18 cellular contexts compared by ENCODE assay signal in the genomic region with DNA sequence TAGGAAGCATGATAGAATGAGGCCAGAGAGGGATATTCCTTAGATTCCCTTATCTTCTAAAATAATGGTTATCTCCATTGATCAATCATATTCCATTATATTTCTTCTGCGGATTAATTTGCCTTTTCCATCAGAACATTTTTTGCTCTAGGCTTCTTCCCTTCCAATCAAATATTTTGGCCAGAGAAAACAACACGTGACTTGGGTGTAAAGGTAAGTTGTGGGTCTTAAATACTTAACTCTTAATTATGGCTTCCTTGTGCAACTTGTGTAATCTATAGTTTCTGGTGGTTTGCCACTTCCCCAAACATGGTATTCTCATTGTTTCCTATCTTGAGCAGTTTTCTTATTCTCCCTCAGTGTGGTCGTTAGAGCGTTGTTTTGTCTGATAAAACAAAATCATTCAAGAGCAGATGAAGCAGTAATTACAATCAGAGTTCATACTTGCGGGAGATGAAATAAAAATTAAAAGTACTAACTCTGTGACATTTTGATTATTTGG.
"Had no signal": no experiment of that assay in that cellular context is flagged by ENCODE, and none has a peak within 500 bp of the region (broad histone marks: within the 10 kb centered on the region; RNA-seq: fewer than 3 reads in every experiment).

No MANE protein-coding gene starts in this region.

- H3K4me3 ChIP-seq: ascending aorta, heart right ventricle, prostate gland, spleen had no signal

- H3K4me1 ChIP-seq: ascending aorta, heart right ventricle, prostate gland, spleen had no signal

- H3K27ac ChIP-seq: ascending aorta, brain microvascular endothelial cell, heart right ventricle, prostate gland, spleen had no signal

- H3K9me3 ChIP-seq: ascending aorta, heart right ventricle, prostate gland had no signal

- ATAC-seq: activated CD8-positive, alpha-beta T cell treated with anti-CD3 and anti-CD28 coated beads, Interleukin-2, amount 10 ng/mL, durations not matched to agents 7 days and 5 days; heart right ventricle; left cardiac atrium; natural killer cell treated with Interleukin-12 subunit alpha and Interleukin-12 subunit beta and Interleukin-15 and Interleukin-18, amount 100 ng/mL, for 72 hours; stimulated activated naive CD8-positive, alpha-beta T cell treated with anti-CD3 and anti-CD28 coated beads, Interleukin-15, Interleukin-2, amounts not matched to agents 100 U/mL and 50 U/mL, for 24 hours had no signal

- H3K36me3 ChIP-seq: ascending aorta, brain microvascular endothelial cell, heart right ventricle, prostate gland, spleen had no signal

- H3K27me3 ChIP-seq: ascending aorta, brain microvascular endothelial cell, heart right ventricle, spleen had no signal

- DNase-seq: activated CD4-positive, alpha-beta T cell treated with anti-CD3 and anti-CD28 coated beads for 1 hour; activated CD4-positive, alpha-beta T cell treated with anti-CD3 and anti-CD28 coated beads, Interleukin-2, amount 50 U/mL, for 1 hour; activated CD8-positive, alpha-beta T cell treated with anti-CD3 and anti-CD28 coated beads, Interleukin-2, amount 10 ng/mL, durations not matched to agents 7 days and 5 days; activated gamma-delta T cell; activated naive CD4-positive, alpha-beta T cell treated with anti-CD3 and anti-CD28 coated beads, Interleukin-2, amount 50 U/mL, for 16 hours; brain microvascular endothelial cell; caudate nucleus; effector CD4-positive, alpha-beta T cell; heart right ventricle; islet precursor cell; left cardiac atrium; spleen; stimulated activated CD4-positive, alpha-beta T cell treated with anti-CD3 and anti-CD28 coated beads, Interleukin-4, amount 100 ng/mL, for 24 hours; stimulated activated naive CD8-positive, alpha-beta T cell treated with anti-CD3 and anti-CD28 coated beads, Interleukin-15, Interleukin-2, amounts not matched to agents 100 U/mL and 50 U/mL, for 24 hours; T1000 had no signal
